2 cellular contexts compared by ENCODE assay signal in the genomic region with DNA sequence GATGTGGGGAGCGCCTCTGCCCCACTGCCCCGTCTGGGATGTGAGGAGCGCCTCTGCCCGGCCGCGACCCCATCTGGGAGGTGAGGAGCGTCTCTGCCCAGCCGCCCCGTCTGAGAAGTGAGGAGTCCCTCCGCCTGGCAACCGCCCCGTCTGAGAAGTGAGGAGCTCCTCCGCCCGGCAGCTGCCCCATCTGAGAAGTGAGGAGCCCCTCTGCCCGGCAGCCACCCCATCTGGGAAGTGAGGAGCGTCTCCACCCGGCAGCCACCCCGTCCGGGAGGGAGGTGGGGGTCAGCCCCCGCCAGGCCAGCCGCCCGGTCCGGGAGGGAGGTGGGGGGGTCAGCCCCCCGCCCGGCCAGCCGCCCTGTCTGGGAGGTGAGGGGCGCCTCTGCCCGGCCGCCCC. TPM values are rescaled to one million over a fixed set of nuclear protein-coding genes. Genes with fewer than 3 reads are reported as not detected.
"Had no signal": no experiment of that assay in that cellular context is flagged by ENCODE, and none has a peak within 500 bp of the region (broad histone marks: within the 10 kb centered on the region; RNA-seq: fewer than 3 reads in every experiment).

No MANE protein-coding gene starts in this region.

RNA-seq across cellular contexts. Expression of gene TSKU, which starts 38.2 kb away (rescaled TPM):
- total RNA-seq: activated B cell treated with CpG ODN at 0.5 μM for 24 hours, T-helper 17 cell had no signal
